ENCODE assay signal across 1 cellular context in genomic region chr16:31186930-31187807, GRCh38.
TF ChIP-seq lines count a peak whose summit lies in the region.

No MANE protein-coding gene starts in this region.

TF ChIP-seq in IMR-90, 13 proteins besides CTCF, POLR2A, EP300 and RAD21:
- TF ChIP-seq NFE2L2 (IDR thresholded peaks at IDR 0.05; ENCODE audit: low read depth, low read length) (no peak), MXI1 (IDR thresholded peaks at IDR 0.05; ENCODE audit: borderline replicate concordance, low read depth, low read length) (no peak), ELK1 (IDR thresholded peaks at IDR 0.05; ENCODE audit: borderline replicate concordance, low read depth, low read length) (no peak), CEBPB (IDR thresholded peaks at IDR 0.05; ENCODE audit: low read depth, low read length) (no peak), MAFK (IDR thresholded peaks at IDR 0.05; ENCODE audit: low read depth, low read length) (no peak), MAZ (IDR thresholded peaks at IDR 0.05; ENCODE audit: borderline replicate concordance, low read depth, low read length) (no peak), SMC3 (IDR thresholded peaks at IDR 0.05; ENCODE audit: low read depth, low read length) (no peak), BHLHE40 (IDR thresholded peaks at IDR 0.05; ENCODE audit: low read depth, low read length) (no peak), USF2 (IDR thresholded peaks at IDR 0.05; ENCODE audit: low read depth, low read length) (no peak), CHD1 (IDR thresholded peaks at IDR 0.05; ENCODE audit: low read depth, low read length) (no peak), RFX5 (IDR thresholded peaks at IDR 0.05; ENCODE audit: low read depth, low read length) (no peak), RCOR1 (IDR thresholded peaks at IDR 0.05; ENCODE audit: insufficient replicate concordance, low read length) (no peak), FOS (IDR thresholded peaks at IDR 0.05; ENCODE audit: low read depth, low read length) (no peak)
